Comparison of ENCODE assay signal across 1 cellular context in the genomic region with DNA sequence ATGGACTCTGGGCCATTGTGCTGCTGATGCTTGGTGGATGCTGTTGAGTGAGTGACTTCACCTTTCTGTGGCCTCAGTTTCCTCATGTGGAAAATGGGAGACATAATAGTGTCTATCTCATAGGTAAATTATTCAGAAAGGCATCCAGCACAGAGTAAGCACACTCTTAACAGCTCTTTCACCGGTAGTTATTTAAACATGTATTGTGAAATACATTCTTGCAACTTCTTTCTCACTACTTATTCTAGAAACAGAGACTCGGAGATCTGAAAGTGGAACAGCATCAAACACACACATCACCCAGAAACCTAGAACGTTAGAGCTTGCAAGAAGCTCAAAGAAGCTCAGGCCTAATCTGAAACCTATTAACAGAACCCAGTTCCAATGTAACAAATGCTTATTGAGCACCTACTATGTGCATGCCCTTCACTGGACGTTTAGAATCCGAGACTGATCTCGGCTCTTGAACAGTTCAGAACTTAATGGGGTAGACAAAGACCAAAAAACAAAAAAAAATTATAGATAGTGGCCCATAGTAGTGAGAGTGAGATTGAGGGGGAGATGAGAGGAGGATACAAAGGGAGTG.
TF ChIP-seq lines count a peak whose summit lies in the region.

No MANE protein-coding gene starts in this region.

TF ChIP-seq in HCT116, 20 proteins besides CTCF, POLR2A, EP300 and RAD21 (continued from another document):
- no peak for TF ChIP-seq EGR1 (IDR thresholded peaks at IDR 0.05; ENCODE audit: low read depth)
- TF ChIP-seq, protein P1, sequence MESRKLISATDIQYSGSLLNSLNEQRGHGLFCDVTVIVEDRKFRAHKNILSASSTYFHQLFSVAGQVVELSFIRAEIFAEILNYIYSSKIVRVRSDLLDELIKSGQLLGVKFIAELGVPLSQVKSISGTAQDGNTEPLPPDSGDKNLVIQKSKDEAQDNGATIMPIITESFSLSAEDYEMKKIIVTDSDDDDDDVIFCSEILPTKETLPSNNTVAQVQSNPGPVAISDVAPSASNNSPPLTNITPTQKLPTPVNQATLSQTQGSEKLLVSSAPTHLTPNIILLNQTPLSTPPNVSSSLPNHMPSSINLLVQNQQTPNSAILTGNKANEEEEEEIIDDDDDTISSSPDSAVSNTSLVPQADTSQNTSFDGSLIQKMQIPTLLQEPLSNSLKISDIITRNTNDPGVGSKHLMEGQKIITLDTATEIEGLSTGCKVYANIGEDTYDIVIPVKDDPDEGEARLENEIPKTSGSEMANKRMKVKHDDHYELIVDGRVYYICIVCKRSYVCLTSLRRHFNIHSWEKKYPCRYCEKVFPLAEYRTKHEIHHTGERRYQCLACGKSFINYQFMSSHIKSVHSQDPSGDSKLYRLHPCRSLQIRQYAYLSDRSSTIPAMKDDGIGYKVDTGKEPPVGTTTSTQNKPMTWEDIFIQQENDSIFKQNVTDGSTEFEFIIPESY (IDR thresholded peaks at IDR 0.05; ENCODE audit: extremely low read depth, insufficient replicate concordance, low read length), result no peak
- TF ChIP-seq, protein P2, sequence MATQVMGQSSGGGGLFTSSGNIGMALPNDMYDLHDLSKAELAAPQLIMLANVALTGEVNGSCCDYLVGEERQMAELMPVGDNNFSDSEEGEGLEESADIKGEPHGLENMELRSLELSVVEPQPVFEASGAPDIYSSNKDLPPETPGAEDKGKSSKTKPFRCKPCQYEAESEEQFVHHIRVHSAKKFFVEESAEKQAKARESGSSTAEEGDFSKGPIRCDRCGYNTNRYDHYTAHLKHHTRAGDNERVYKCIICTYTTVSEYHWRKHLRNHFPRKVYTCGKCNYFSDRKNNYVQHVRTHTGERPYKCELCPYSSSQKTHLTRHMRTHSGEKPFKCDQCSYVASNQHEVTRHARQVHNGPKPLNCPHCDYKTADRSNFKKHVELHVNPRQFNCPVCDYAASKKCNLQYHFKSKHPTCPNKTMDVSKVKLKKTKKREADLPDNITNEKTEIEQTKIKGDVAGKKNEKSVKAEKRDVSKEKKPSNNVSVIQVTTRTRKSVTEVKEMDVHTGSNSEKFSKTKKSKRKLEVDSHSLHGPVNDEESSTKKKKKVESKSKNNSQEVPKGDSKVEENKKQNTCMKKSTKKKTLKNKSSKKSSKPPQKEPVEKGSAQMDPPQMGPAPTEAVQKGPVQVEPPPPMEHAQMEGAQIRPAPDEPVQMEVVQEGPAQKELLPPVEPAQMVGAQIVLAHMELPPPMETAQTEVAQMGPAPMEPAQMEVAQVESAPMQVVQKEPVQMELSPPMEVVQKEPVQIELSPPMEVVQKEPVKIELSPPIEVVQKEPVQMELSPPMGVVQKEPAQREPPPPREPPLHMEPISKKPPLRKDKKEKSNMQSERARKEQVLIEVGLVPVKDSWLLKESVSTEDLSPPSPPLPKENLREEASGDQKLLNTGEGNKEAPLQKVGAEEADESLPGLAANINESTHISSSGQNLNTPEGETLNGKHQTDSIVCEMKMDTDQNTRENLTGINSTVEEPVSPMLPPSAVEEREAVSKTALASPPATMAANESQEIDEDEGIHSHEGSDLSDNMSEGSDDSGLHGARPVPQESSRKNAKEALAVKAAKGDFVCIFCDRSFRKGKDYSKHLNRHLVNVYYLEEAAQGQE (IDR thresholded peaks at IDR 0.05; ENCODE audit: low read depth), result no peak
- no peak for TF ChIP-seq ATF3 (IDR thresholded peaks at IDR 0.05)
- no peak for TF ChIP-seq TCF7L2 (IDR thresholded peaks at IDR 0.05; ENCODE audit: borderline replicate concordance, extremely low read depth, insufficient read depth, insufficient read length)
- no peak for TF ChIP-seq ZFX (IDR thresholded peaks at IDR 0.05)
- no peak for TF ChIP-seq SRF (IDR thresholded peaks at IDR 0.05; ENCODE audit: low read depth)
- no peak for TF ChIP-seq EZH2 (IDR thresholded peaks at IDR 0.05)
